Comparison of ENCODE assay signal across 31 cellular contexts in genomic region chr11:95795627-95796308, GRCh38. TPM values are rescaled to one million over a fixed set of nuclear protein-coding genes. Genes with fewer than 3 reads are reported as not detected.
DNase-seq lines count a peak whose midpoint lies in the region; ATAC-seq, FAIRE-seq and TF ChIP-seq lines count a peak whose summit lies in the region.
"Had no signal": no experiment of that assay in that cellular context is flagged by ENCODE, and none has a peak within 500 bp of the region (broad histone marks: within the 10 kb centered on the region; RNA-seq: fewer than 3 reads in every experiment).

No MANE protein-coding gene starts in this region.

- H3K36me3 ChIP-seq in HepG2 (replicated peaks in 1 of 2; ENCODE audit: control insufficient read depth in 1 of 2, insufficient read depth in 2 of 2, low read length in 2 of 2) = peaks cover 4 to 18% of the 10 kb centered on the region in 2 experiments; a peak in 4 of 5 replicates

- CTCF ChIA-PET in HepG2 (lab: Yijun Ruan, JAX; ENCODE audit: low intra/inter-chr PET ratio, low total read pairs) = no interaction called here

- no peak overlapping the region for H3K27ac ChIP-seq in HepG2 (ENCODE audit: extremely low read length, insufficient read depth, low read length)
- H3K27ac ChIP-seq: 22Rv1, dorsolateral prefrontal cortex, heart right ventricle, lower lobe of right lung, tibial nerve had no signal

- POLR2A ChIA-PET in HepG2 (lab: Yijun Ruan, JAX) = no interaction called here

- H3K9me3 ChIP-seq in HepG2 (ENCODE audit: low read length) = no peaks in the 10 kb centered on the region
- H3K9me3 ChIP-seq: Caco-2, heart right ventricle, lower lobe of right lung, tibial nerve had no signal

- H3K27me3 ChIP-seq in HepG2 (ENCODE audit: control insufficient read depth in 1 of 2, insufficient read depth in 2 of 2, low read length in 2 of 2) = no peaks in the 10 kb centered on the region; a peak in 1 of 5 replicates
- H3K27me3 ChIP-seq: dorsolateral prefrontal cortex, heart right ventricle, tibial nerve had no signal

- BruUV-seq in HepG2 (replicated peaks; lab: Mats Ljungman, UMichigan) = no TSS peak

- H3K9ac ChIP-seq in HepG2 (ENCODE audit: insufficient read depth, low read depth, low read length) = no peak overlapping the region

- H3K4me3 ChIP-seq in HepG2 (replicated peaks in 1 of 3; ENCODE audit: insufficient read depth in 1 of 3, low read depth in 2 of 3, low read length in 3 of 3) = no peak overlapping the region
- H3K4me3 ChIP-seq: dorsolateral prefrontal cortex, heart right ventricle, lower lobe of right lung, tibial nerve had no signal

- H4K20me1 ChIP-seq in HepG2 (ENCODE audit: insufficient read depth, low read length) = no peaks in the 10 kb centered on the region; the same call in 1 of the 2 replicates

- TF ChIP-seq POLR2A in HepG2 (IDR thresholded peaks at IDR 0.05; ENCODE audit: insufficient read depth in 1 of 2, low read depth in 2 of 2, low read length in 2 of 2) = no peak

- in situ Hi-C loops in HepG2 (cut with HindIII; ENCODE audit: extremely low pct_ligation_motif_present, low pct_unique_long_range_greater_than_20kb) = no loop called here

- intact Hi-C loops in HepG2 (cut with micrococcal nuclease; ENCODE audit: unreplicated experiment) = no loop called here

- ATAC-seq in HepG2 (no peak), GM21576 (IDR thresholded peaks at IDR 0.05; ENCODE audit: unreplicated experiment) (no peak)
- ATAC-seq: activated T-helper 17 cell treated with anti-CD3 and anti-CD28 coated beads, Interleukin-2, amount 50 U/mL, for 72 hours; heart right ventricle; lower lobe of right lung; naive thymus-derived CD8-positive, alpha-beta T cell; Right ventricle myocardium inferior had no signal

- no peak for FAIRE-seq in HepG2 (lab: Jason Lieb, UNC)
- FAIRE-seq: frontal cortex, H1 had no signal

- TF ChIP-seq RAD21 in HepG2 (CRISPR knock-in tag; IDR thresholded peaks at IDR 0.05) = no peak

- no peak overlapping the region for H2AFZ ChIP-seq in HepG2 (ENCODE audit: low read length)

- peak overlapping the region; percentile 33 for H3K4me2 ChIP-seq in HepG2 (ENCODE audit: low read depth, low read length)

- TF ChIP-seq EP300 in HepG2 (IDR thresholded peaks at IDR 0.05; ENCODE audit: low read depth in 2 of 2, low read length in 2 of 2) = no peak
- no peak for TF ChIP-seq EP300 in HepG2 (CRISPR knock-in tag; IDR thresholded peaks at IDR 0.05; ENCODE audit: borderline replicate concordance)

- DNase-seq in NCI-H1092 treated with DMSO at 0.1 percent for 48 hours (lab: John Stamatoyannopoulos, UW) (peak; percentile 25), NCI-H1092 (lab: John Stamatoyannopoulos, UW) (no peak), NCI-H748 treated with DMSO at 0.1 percent for 48 hours (lab: John Stamatoyannopoulos, UW) (peak; percentile 21), HepG2 (ENCODE audit: low spot score) (peak; percentile 13), cerebellar cortex (ENCODE audit: low spot score) (no peak), NCI-H2171 (lab: John Stamatoyannopoulos, UW) (no peak)
- DNase-seq in activated CD4-positive, CD25-positive, alpha-beta regulatory T cell (lab: John Stamatoyannopoulos, UW) = no peak
- DNase-seq: activated CD4-positive, alpha-beta T cell treated with anti-CD3 and anti-CD28 coated beads for 4 hours; activated naive CD4-positive, alpha-beta T cell treated with anti-CD3 and anti-CD28 coated beads, Interleukin-2, amount 10 ng/mL, durations not matched to agents 7 days and 5 days; C1 segment of cervical spinal cord; Caco-2; DMS79; dorsolateral prefrontal cortex; GF-D8; heart right ventricle; lower lobe of right lung; midbrain; naive thymus-derived CD8-positive, alpha-beta T cell; NCI-H1105 treated with DMSO at 0.1 percent for 48 hours; NCI-H510A treated with DMSO at 0.1 percent for 48 hours; nucleus accumbens; stimulated activated CD4-positive, alpha-beta T cell treated with anti-CD3 and anti-CD28 coated beads, Interleukin-15, amount 100 ng/mL, for 24 hours; stimulated activated CD4-positive, alpha-beta T cell treated with anti-CD3 and anti-CD28 coated beads, Interleukin-4, amount 100 ng/mL, for 4 hours; T-helper 2 cell had no signal

- 61% methylated on average over 3 of the region's 3 CpGs for whole genome bisulfite sequencing in HepG2 (ENCODE audit: low lambda C conversion rate)

- TF ChIP-seq CTCF in HepG2 (CRISPR knock-in tag; IDR thresholded peaks at IDR 0.05) = no peak

- H3K4me1 ChIP-seq in HepG2 (ENCODE audit: insufficient read depth, low read length) = peaks cover 47% of the 10 kb centered on the region

- H3K79me2 ChIP-seq in HepG2 (ENCODE audit: insufficient read depth, low read length) = peaks cover 74% of the 10 kb centered on the region

TF ChIP-seq in HepG2, 621 proteins besides CTCF, POLR2A, EP300 and RAD21 (continues in another document):
- TF ChIP-seq ARHGAP35 (CRISPR knock-in tag; IDR thresholded peaks at IDR 0.05; ENCODE audit: borderline replicate concordance) (no peak), ELF1 (CRISPR knock-in tag; IDR thresholded peaks at IDR 0.05) (no peak), ZFP36 (IDR thresholded peaks at IDR 0.05; ENCODE audit: borderline replicate concordance, low read depth, low read length, partially characterized antibody) (no peak), SRSF9 (IDR thresholded peaks at IDR 0.05; ENCODE audit: borderline replicate concordance, insufficient read depth, low read depth, low read length, poor library complexity, severe bottlenecking) (no peak), ZC3H4 (CRISPR knock-in tag; IDR thresholded peaks at IDR 0.05; ENCODE audit: borderline replicate concordance) (no peak), MIXL1 (CRISPR knock-in tag; IDR thresholded peaks at IDR 0.05) (0 out of 2 replicates have a peak, but pooled peaks have one; percentile 37)

RNA-seq across cellular contexts. Expression of gene CEP57, which starts 5.5 kb away (rescaled TPM):
- 59.4 and 85.6 TPM in 2 replicates for total RNA-seq in HepG2 (2016; rRNA removed; fragmentation: Illumina TruSeq; extraction: Trizol)
- 25.7 and 26.4 TPM in 2 replicates for total RNA-seq in HepG2 (2016; cell fraction: cytosol; rRNA removed; fragmentation: Illumina TruSeq; extraction: Trizol; ENCODE audit: low read depth)
- total RNA-seq in HepG2 (2016; cell fraction: insoluble cytoplasmic fraction; rRNA removed; fragmentation: Illumina TruSeq; extraction: Trizol) = 57.5 and 82.6 TPM in 2 replicates
- 51.6 and 56.5 TPM in 2 replicates for total RNA-seq in HepG2 (2016; cell fraction: membrane; rRNA removed; fragmentation: Illumina TruSeq; extraction: Trizol)
- total RNA-seq in HepG2 (2016; cell fraction: nucleus; rRNA removed; fragmentation: Illumina TruSeq; extraction: Trizol) = 52.8 and 61.0 TPM in 2 replicates
- 23.5 and 34.3 TPM in 2 replicates for polyA plus RNA-seq in HepG2 (2011; rRNA removed)
- polyA plus RNA-seq in HepG2 (2011; cell fraction: cytosol; rRNA removed) = 15.9 and 16.2 TPM in 2 replicates
- 20.6 and 21.8 TPM in 2 replicates for polyA plus RNA-seq in HepG2 (2011; cell fraction: nucleus; rRNA removed)
- polyA plus RNA-seq in HepG2 (2012) = 30.9 and 39.6 TPM in 2 replicates
- polyA plus RNA-seq in HepG2 (2016; cell fraction: cytosol; fragmentation: Illumina TruSeq; extraction: Trizol; ENCODE audit: low read depth) = 11.9 and 12.0 TPM in 2 replicates
- polyA plus RNA-seq in HepG2 (2016; cell fraction: insoluble cytoplasmic fraction; fragmentation: Illumina TruSeq; extraction: Trizol; ENCODE audit: low read depth) = 57.6 and 58.2 TPM in 2 replicates
- polyA plus RNA-seq in HepG2 (2016; cell fraction: membrane; fragmentation: Illumina TruSeq; extraction: Trizol; ENCODE audit: low read depth) = 25.3 and 27.9 TPM in 2 replicates
- 66.5 and 71.4 TPM in 2 replicates for polyA plus RNA-seq in HepG2 (2016; cell fraction: nucleus; fragmentation: Illumina TruSeq; extraction: Trizol; ENCODE audit: insufficient read depth, low read depth)
- 14.1 and 31.3 TPM in 2 replicates for polyA minus RNA-seq in HepG2 (2011; rRNA and poly(A)+ RNA removed; ENCODE audit: low replicate concordance)
- polyA minus RNA-seq in HepG2 (2011; cell fraction: cytosol; rRNA and poly(A)+ RNA removed) = 26.5 and 27.4 TPM in 2 replicates
- polyA minus RNA-seq in HepG2 (2011; cell fraction: nucleus; rRNA and poly(A)+ RNA removed) = 61.5 and 63.7 TPM in 2 replicates

RNA-seq across cellular contexts. Expression of gene FAM76B, which starts 6.2 kb away (rescaled TPM):
- total RNA-seq in HepG2 (2016; rRNA removed; fragmentation: Illumina TruSeq; extraction: Trizol) = 21.7 and 24.2 TPM in 2 replicates
- total RNA-seq in HepG2 (2016; cell fraction: cytosol; rRNA removed; fragmentation: Illumina TruSeq; extraction: Trizol; ENCODE audit: low read depth) = 4.1 and 6.2 TPM in 2 replicates
- total RNA-seq in HepG2 (2016; cell fraction: insoluble cytoplasmic fraction; rRNA removed; fragmentation: Illumina TruSeq; extraction: Trizol) = 15.2 and 24.9 TPM in 2 replicates
- total RNA-seq in HepG2 (2016; cell fraction: membrane; rRNA removed; fragmentation: Illumina TruSeq; extraction: Trizol) = 9.1 TPM in 2 replicates
- total RNA-seq in HepG2 (2016; cell fraction: nucleus; rRNA removed; fragmentation: Illumina TruSeq; extraction: Trizol) = 49.9 TPM in 2 replicates
- 18.6 and 20.2 TPM in 2 replicates for polyA plus RNA-seq in HepG2 (2011; rRNA removed)
- 4.3 and 6.4 TPM in 2 replicates for polyA plus RNA-seq in HepG2 (2011; cell fraction: cytosol; rRNA removed)
- 49.1 and 51.0 TPM in 2 replicates for polyA plus RNA-seq in HepG2 (2011; cell fraction: nucleus; rRNA removed)
- polyA plus RNA-seq in HepG2 (2012) = 12.3 and 18.0 TPM in 2 replicates
- 1.9 and 2.3 TPM in 2 replicates for polyA plus RNA-seq in HepG2 (2016; cell fraction: cytosol; fragmentation: Illumina TruSeq; extraction: Trizol; ENCODE audit: low read depth)
- 12.4 and 15.7 TPM in 2 replicates for polyA plus RNA-seq in HepG2 (2016; cell fraction: insoluble cytoplasmic fraction; fragmentation: Illumina TruSeq; extraction: Trizol; ENCODE audit: low read depth)
- polyA plus RNA-seq in HepG2 (2016; cell fraction: membrane; fragmentation: Illumina TruSeq; extraction: Trizol; ENCODE audit: low read depth) = 4.7 and 7.0 TPM in 2 replicates
- 62.3 and 70.8 TPM in 2 replicates for polyA plus RNA-seq in HepG2 (2016; cell fraction: nucleus; fragmentation: Illumina TruSeq; extraction: Trizol; ENCODE audit: insufficient read depth, low read depth)
- 5.3 and 9.7 TPM in 2 replicates for polyA minus RNA-seq in HepG2 (2011; rRNA and poly(A)+ RNA removed; ENCODE audit: low replicate concordance)
- 8.6 and 9.7 TPM in 2 replicates for polyA minus RNA-seq in HepG2 (2011; cell fraction: cytosol; rRNA and poly(A)+ RNA removed)
- polyA minus RNA-seq in HepG2 (2011; cell fraction: nucleus; rRNA and poly(A)+ RNA removed) = 79.7 and 93.4 TPM in 2 replicates

Comparison
In these comparisons a context has a peak if more than half of its experiments do, and no peak if none do; other contexts are left out.
1. DNase-seq: peak in NCI-H1092 treated with DMSO at 0.1 percent for 48 hours (single experiment), NCI-H748 treated with DMSO at 0.1 percent for 48 hours (single experiment) and HepG2 (single experiment); none in NCI-H1092 (single experiment), activated CD4-positive, CD25-positive, alpha-beta regulatory T cell (0 of 4), cerebellar cortex (single experiment) and NCI-H2171 (single experiment).